Comparison of ENCODE assay signal across 11 cellular contexts in the genomic region with DNA sequence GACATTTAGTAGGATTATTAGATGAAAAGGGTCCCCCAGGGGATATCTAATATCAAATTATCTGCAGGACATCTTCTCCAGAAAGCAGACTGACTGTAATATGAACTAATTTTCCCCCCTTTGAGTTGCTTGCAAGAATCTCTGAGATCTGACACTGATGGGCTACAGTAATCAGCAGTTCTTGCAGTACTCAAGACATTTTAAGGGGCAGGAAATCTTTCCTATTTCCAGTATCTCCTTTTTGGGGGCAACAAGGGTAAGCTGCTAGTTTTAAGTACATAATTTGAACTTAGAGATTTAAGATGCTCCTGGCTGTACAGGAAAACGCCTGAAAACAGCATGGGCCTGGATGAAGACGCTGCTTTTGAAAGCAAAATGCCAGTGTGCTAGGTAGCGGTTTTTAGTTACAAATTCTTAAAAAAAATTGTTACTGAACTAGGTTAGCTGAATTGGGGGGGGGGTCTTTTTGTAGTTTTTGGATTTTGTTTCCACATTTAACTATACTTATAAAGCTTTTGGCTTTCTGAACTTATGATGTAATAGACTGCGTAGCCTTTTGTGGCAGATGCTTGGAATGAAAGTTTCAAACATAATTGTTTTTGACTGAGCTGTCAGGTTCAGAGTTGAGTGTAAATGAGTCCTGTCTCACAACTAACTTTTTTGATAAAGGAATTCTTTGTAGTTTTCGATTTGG. TPM values are rescaled to one million over a fixed set of nuclear protein-coding genes. Genes with fewer than 3 reads are reported as not detected.
DNase-seq lines count a peak whose midpoint lies in the region; ATAC-seq and TF ChIP-seq lines count a peak whose summit lies in the region.
"Had no signal": no experiment of that assay in that cellular context is flagged by ENCODE, and none has a peak within 500 bp of the region (broad histone marks: within the 10 kb centered on the region; RNA-seq: fewer than 3 reads in every experiment).

No MANE protein-coding gene starts in this region.

- no peaks in the 10 kb centered on the region for H3K36me3 ChIP-seq in muscle layer of colon (ENCODE audit: insufficient read depth, low read length)
- no peaks in the 10 kb centered on the region for H3K36me3 ChIP-seq in aorta (ENCODE audit: control insufficient read depth in 1 of 2, insufficient read depth in 2 of 2, low read length in 1 of 2)

- no peak for DNase-seq in natural killer cell
- DNase-seq in natural killer cell treated with Interleukin-12 subunit alpha and Interleukin-12 subunit beta and Interleukin-15 and Interleukin-18, amount 100 ng/mL, for 72 hours (ENCODE audit: low spot score), result no peak
- no peak for DNase-seq in chondrocyte (ENCODE audit: low spot score)
- DNase-seq in aorta, result no peak
- no peak for DNase-seq in DMS53 (lab: John Stamatoyannopoulos, UW)
- DNase-seq: activated effector memory CD4-positive, alpha-beta T cell treated with anti-CD3 and anti-CD28 coated beads, Interleukin-2, amount 50 U/mL, for 16 hours; stimulated activated CD4-positive, alpha-beta T cell treated with anti-CD3 and anti-CD28 coated beads, Interleukin-2, amount 100 ng/mL, for 48 hours had no signal

- no peak for TF ChIP-seq CTCF in natural killer cell (IDR thresholded peaks at IDR 0.05)
- TF ChIP-seq CTCF in chondrocyte (IDR thresholded peaks at IDR 0.05), result no peak

- no peaks in the 10 kb centered on the region for H3K9me3 ChIP-seq in muscle layer of colon (ENCODE audit: low read length)
- H3K9me3 ChIP-seq in aorta (ENCODE audit: control insufficient read depth, low read length), result no peaks in the 10 kb centered on the region

- H3K4me1 Mint-ChIP-seq in natural killer cell, result peaks cover 12 to 13% of the 10 kb centered on the region in 2 donors
- H3K4me1 Mint-ChIP-seq in natural killer cell treated with Interleukin-12 subunit alpha and Interleukin-12 subunit beta and Interleukin-15 and Interleukin-18, amount 100 ng/mL, for 72 hours (ENCODE audit: low read depth in 2 of 2), result peaks cover 13 to 15% of the 10 kb centered on the region in 2 donors
- H3K4me1 Mint-ChIP-seq in chondrocyte (ENCODE audit: low read depth), result peaks cover 69% of the 10 kb centered on the region

- H3K4me3 ChIP-seq in muscle layer of colon (ENCODE audit: low read depth in 1 of 2, low read length in 2 of 2) (peak overlapping the region in 1 of 2 donors; percentile 72), aorta (ENCODE audit: low read length in 2 of 2) (peak overlapping the region; percentile 37 to 52)

- H3K9me3 Mint-ChIP-seq in natural killer cell (no peaks in the 10 kb centered on the region), chondrocyte (ENCODE audit: low read depth) (no peaks in the 10 kb centered on the region)
- H3K9me3 Mint-ChIP-seq in natural killer cell treated with Interleukin-12 subunit alpha and Interleukin-12 subunit beta and Interleukin-15 and Interleukin-18, amount 100 ng/mL, for 72 hours, result no peaks in the 10 kb centered on the region

- H3K27me3 Mint-ChIP-seq in natural killer cell (ENCODE audit: low read depth in 2 of 2) (peaks cover 28 to 40% of the 10 kb centered on the region in 2 donors), chondrocyte (ENCODE audit: low read depth) (no peaks in the 10 kb centered on the region)
- H3K27me3 Mint-ChIP-seq in natural killer cell treated with Interleukin-12 subunit alpha and Interleukin-12 subunit beta and Interleukin-15 and Interleukin-18, amount 100 ng/mL, for 72 hours, result peaks cover 27 to 47% of the 10 kb centered on the region in 2 donors

- H3K4me1 ChIP-seq in muscle layer of colon (ENCODE audit: insufficient read depth, low read length) (peaks cover 19% of the 10 kb centered on the region), aorta (ENCODE audit: control insufficient read depth in 1 of 2, insufficient read depth in 2 of 2, low read length in 2 of 2) (peaks cover 2 to 7% of the 10 kb centered on the region in 2 donors)

- H3K27ac ChIP-seq in muscle layer of colon (ENCODE audit: low read depth, low read length) (peak overlapping the region; percentile 98), aorta (ENCODE audit: low read depth in 1 of 2, low read length in 2 of 2) (peak overlapping the region; percentile 26 to 79)
- H3K27ac ChIP-seq: C4-2B had no signal

- H3K27me3 ChIP-seq in muscle layer of colon (ENCODE audit: control insufficient read depth in 1 of 2, insufficient read depth in 2 of 2, low read length in 2 of 2), result no peaks in the 10 kb centered on the region
- H3K27me3 ChIP-seq in aorta (ENCODE audit: control insufficient read depth in 1 of 2, insufficient read depth in 2 of 2, low read length in 1 of 2), result no peaks in the 10 kb centered on the region

- ATAC-seq in natural killer cell (no peak), aorta (ENCODE audit: low FRiP score) (no peak), GM21576 (IDR thresholded peaks at IDR 0.05; ENCODE audit: unreplicated experiment) (no peak), GM21367 (IDR thresholded peaks at IDR 0.05; ENCODE audit: unreplicated experiment) (no peak)
- ATAC-seq in natural killer cell treated with Interleukin-12 subunit alpha and Interleukin-12 subunit beta and Interleukin-15 and Interleukin-18, amount 100 ng/mL, for 72 hours, result no peak

- H3K4me3 Mint-ChIP-seq in natural killer cell (peak overlapping the region; percentile 9), chondrocyte (ENCODE audit: unreplicated experiment) (peak overlapping the region; percentile 81)
- no peak overlapping the region for H3K4me3 Mint-ChIP-seq in natural killer cell treated with Interleukin-12 subunit alpha and Interleukin-12 subunit beta and Interleukin-15 and Interleukin-18, amount 100 ng/mL, for 72 hours

- H3K36me3 Mint-ChIP-seq in natural killer cell (no peaks in the 10 kb centered on the region), chondrocyte (ENCODE audit: low read depth) (peaks cover 6% of the 10 kb centered on the region)
- H3K36me3 Mint-ChIP-seq in natural killer cell treated with Interleukin-12 subunit alpha and Interleukin-12 subunit beta and Interleukin-15 and Interleukin-18, amount 100 ng/mL, for 72 hours, result no peaks in the 10 kb centered on the region

- intact Hi-C loops in natural killer cell (cut with micrococcal nuclease) (loop anchor here (5.0 to 10.0 kb wide), 2 partner anchors 97 to 331 kb away; a partner anchor contains a TSS), aorta (cut with DNase I) (loop anchor here (5.0 kb wide), 4 partner anchors 53 to 372 kb away; no protein-coding TSS in a partner anchor)

- 6 to 10% methylated on average over 5 of the region's 5 CpGs for WGBS in aorta, 2 donors

- H3K9ac ChIP-seq in muscle layer of colon (ENCODE audit: low read length), result peak overlapping the region; percentile 31

- H3K27ac Mint-ChIP-seq in natural killer cell, result no peak overlapping the region
- H3K27ac Mint-ChIP-seq in natural killer cell treated with Interleukin-12 subunit alpha and Interleukin-12 subunit beta and Interleukin-15 and Interleukin-18, amount 100 ng/mL, for 72 hours, result no peak overlapping the region
- H3K27ac Mint-ChIP-seq in chondrocyte (ENCODE audit: unreplicated experiment), result peak overlapping the region; percentile 93

RNA-seq across cellular contexts. Expression of a gene that starts 2.3 kb away (rescaled TPM):
- 1 to 10 TPM; 1.5 to 3.8 (median 2.3) TPM for total RNA-seq in natural killer cell
- total RNA-seq in natural killer cell treated with Interleukin-12 subunit alpha and Interleukin-12 subunit beta and Interleukin-15 and Interleukin-18, amount 100 ng/mL, for 72 hours, result 1 to 10 TPM; 2.5 to 3.0 TPM
- total RNA-seq in chondrocyte, result 105 to 135 TPM (median 131 TPM) in 3 replicates
- 10 to 100 TPM; 44.8 to 56.7 TPM for total RNA-seq in aorta
- polyA plus RNA-seq in aorta, result 10 to 100 TPM; 10.3 to 11.0 TPM

Comparison
In these comparisons a context has a peak if more than half of its experiments do, and no peak if none do; other contexts are left out.
1. RNA of a gene that starts 2.3 kb away (total RNA-seq): 105 to 135 TPM in chondrocyte and 44.8 to 56.7 TPM in aorta; 2.5 to 3.0 TPM in natural killer cell treated with Interleukin-12 subunit alpha and Interleukin-12 subunit beta and Interleukin-15 and Interleukin-18, amount 100 ng/mL, for 72 hours and 1.5 to 3.8 TPM in natural killer cell; every median in the first group is over 4 times any median in the second.